ENCODE assay signal across 12 cellular contexts in the genomic region with DNA sequence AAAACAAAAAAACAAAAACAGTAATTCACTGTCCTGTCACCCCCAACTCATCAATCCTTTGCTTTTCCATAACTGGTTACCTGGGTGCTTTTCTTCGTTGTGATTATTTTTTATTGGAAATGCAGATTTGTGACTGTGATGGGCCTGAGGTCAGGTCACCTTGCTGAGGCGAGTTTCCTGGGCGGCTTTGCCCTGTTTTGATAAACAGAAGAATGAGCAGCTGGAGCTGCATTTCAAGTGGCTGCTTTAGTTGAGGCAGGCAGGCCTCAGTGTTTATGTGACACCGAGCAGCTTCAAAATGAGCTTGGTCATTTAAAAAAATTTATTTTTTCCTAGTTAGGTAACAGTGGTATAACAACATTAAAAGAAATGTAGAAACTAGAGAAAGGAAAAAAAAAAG. TPM values are rescaled to one million over a fixed set of nuclear protein-coding genes. Genes with fewer than 3 reads are reported as not detected.
DNase-seq lines count a peak whose midpoint lies in the region; ATAC-seq lines count a peak whose summit lies in the region.
"Had no signal": no experiment of that assay in that cellular context is flagged by ENCODE, and none has a peak within 500 bp of the region (broad histone marks: within the 10 kb centered on the region; RNA-seq: fewer than 3 reads in every experiment).

No MANE protein-coding gene starts in this region.

- POLR2A ChIA-PET in activated CD8-positive, alpha-beta T cell treated with anti-CD3 and anti-CD28 coated beads, Interleukin-2, amount 10 ng/mL, durations not matched to agents 7 days and 5 days (lab: Charles Lee), result interaction anchor here (1.0 to 4.5 kb wide), 6 partner anchors 8 to 105 kb away, joined by 4 to 35 read pairs (median 6); no protein-coding TSS in a partner anchor
- POLR2A ChIA-PET in naive thymus-derived CD8-positive, alpha-beta T cell (lab: Charles Lee), result interaction anchor here (0.7 to 4.6 kb wide), 8 partner anchors 10 to 56 kb away, joined by 4 to 44 read pairs (median 6); no protein-coding TSS in a partner anchor

- H3K4me1 Mint-ChIP-seq in activated CD8-positive, alpha-beta T cell treated with anti-CD3 and anti-CD28 coated beads, Interleukin-2, amount 10 ng/mL, durations not matched to agents 7 days and 5 days (ENCODE audit: low read depth), result peaks cover 92% of the 10 kb centered on the region
- peaks cover 35 to 97% (median 83%) of the 10 kb centered on the region in 4 donors for H3K4me1 Mint-ChIP-seq in naive thymus-derived CD8-positive, alpha-beta T cell

- peak overlapping the region; percentile 97 for H3K27ac Mint-ChIP-seq in activated CD8-positive, alpha-beta T cell treated with anti-CD3 and anti-CD28 coated beads, Interleukin-2, amount 10 ng/mL, durations not matched to agents 7 days and 5 days
- H3K27ac Mint-ChIP-seq in naive thymus-derived CD8-positive, alpha-beta T cell, result peak overlapping the region; percentile 94 to 99 (median 97)

- H3K4me3 Mint-ChIP-seq in activated CD8-positive, alpha-beta T cell treated with anti-CD3 and anti-CD28 coated beads, Interleukin-2, amount 10 ng/mL, durations not matched to agents 7 days and 5 days, result peak overlapping the region; percentile 76
- peak overlapping the region; percentile 7 to 86 (median 76) for H3K4me3 Mint-ChIP-seq in naive thymus-derived CD8-positive, alpha-beta T cell

- peak; percentile 23 for DNase-seq in NCI-H1694 treated with DMSO at 0.1 percent for 48 hours (lab: John Stamatoyannopoulos, UW)
- DNase-seq in NCI-H1694 (lab: John Stamatoyannopoulos, UW), result no peak
- DNase-seq in DMS79 treated with DMSO at 0.1 percent for 48 hours (lab: John Stamatoyannopoulos, UW), result peak; percentile 39
- no peak for DNase-seq in activated CD8-positive, alpha-beta T cell treated with anti-CD3 and anti-CD28 coated beads, Interleukin-2, amount 10 ng/mL, durations not matched to agents 7 days and 5 days
- peak in 1 of 10 donors; percentile 13 for DNase-seq in naive thymus-derived CD8-positive, alpha-beta T cell
- DNase-seq in NCI-H345 (lab: John Stamatoyannopoulos, UW), result no peak
- DNase-seq in T-helper 9 cell, result no peak
- DNase-seq in activated CD4-positive, CD25-positive, alpha-beta regulatory T cell (lab: John Stamatoyannopoulos, UW), result no peak
- DNase-seq: mammary epithelial cell; MG63; NCI-H69; stimulated activated CD4-positive, alpha-beta T cell treated with anti-CD3 and anti-CD28 coated beads, Interleukin-4, amount 100 ng/mL, for 24 hours had no signal

- no peaks in the 10 kb centered on the region for H3K27me3 Mint-ChIP-seq in activated CD8-positive, alpha-beta T cell treated with anti-CD3 and anti-CD28 coated beads, Interleukin-2, amount 10 ng/mL, durations not matched to agents 7 days and 5 days (ENCODE audit: low read depth)
- no peaks in the 10 kb centered on the region for H3K27me3 Mint-ChIP-seq in naive thymus-derived CD8-positive, alpha-beta T cell

- CTCF ChIA-PET in activated CD8-positive, alpha-beta T cell treated with anti-CD3 and anti-CD28 coated beads, Interleukin-2, amount 10 ng/mL, durations not matched to agents 7 days and 5 days (lab: Charles Lee), result interaction anchor here (0.6 to 5.3 kb wide), 9 partner anchors 9 to 68 kb away, joined by 3 to 34 read pairs (median 5); no protein-coding TSS in a partner anchor

- H3K36me3 Mint-ChIP-seq in activated CD8-positive, alpha-beta T cell treated with anti-CD3 and anti-CD28 coated beads, Interleukin-2, amount 10 ng/mL, durations not matched to agents 7 days and 5 days (ENCODE audit: low read depth), result peaks cover 34% of the 10 kb centered on the region
- no peaks in the 10 kb centered on the region for H3K36me3 Mint-ChIP-seq in naive thymus-derived CD8-positive, alpha-beta T cell

- H3K9me3 Mint-ChIP-seq in activated CD8-positive, alpha-beta T cell treated with anti-CD3 and anti-CD28 coated beads, Interleukin-2, amount 10 ng/mL, durations not matched to agents 7 days and 5 days (ENCODE audit: insufficient read depth), result no peaks in the 10 kb centered on the region
- H3K9me3 Mint-ChIP-seq in naive thymus-derived CD8-positive, alpha-beta T cell, result no peaks in the 10 kb centered on the region

- no peak for ATAC-seq in activated CD8-positive, alpha-beta T cell treated with anti-CD3 and anti-CD28 coated beads, Interleukin-2, amount 10 ng/mL, durations not matched to agents 7 days and 5 days
- ATAC-seq in naive thymus-derived CD8-positive, alpha-beta T cell, result no peak

RNA-seq across cellular contexts. Expression of gene PTPRJ, which starts 22.2 kb away (rescaled TPM):
- 10 to 100 TPM; 56.5 to 62.9 TPM for total RNA-seq in activated CD8-positive, alpha-beta T cell treated with anti-CD3 and anti-CD28 coated beads, Interleukin-2, amount 10 ng/mL, durations not matched to agents 7 days and 5 days
- total RNA-seq in naive thymus-derived CD8-positive, alpha-beta T cell, result 10 to 100 TPM; 21.7 to 23.7 TPM
- polyA plus RNA-seq in naive thymus-derived CD8-positive, alpha-beta T cell, result 10 to 100 TPM in 1 of 3 donors, 1 to 10 TPM in 2; 4.3 to 10.2 (median 5.3) TPM

Comparison
In these comparisons a context has a peak if more than half of its experiments do, and no peak if none do; other contexts are left out.
1. DNase-seq: peak in NCI-H1694 treated with DMSO at 0.1 percent for 48 hours (single experiment) and DMS79 treated with DMSO at 0.1 percent for 48 hours (single experiment); none in NCI-H1694 (single experiment), activated CD8-positive, alpha-beta T cell treated with anti-CD3 and anti-CD28 coated beads, Interleukin-2, amount 10 ng/mL, durations not matched to agents 7 days and 5 days (single experiment), NCI-H345 (single experiment), T-helper 9 cell (single experiment) and activated CD4-positive, CD25-positive, alpha-beta regulatory T cell (0 of 4).